Comparison of ENCODE assay signal across 8 cellular contexts in genomic region chr12:2783936-2784600, GRCh38. TPM values are rescaled to one million over a fixed set of nuclear protein-coding genes. Genes with fewer than 3 reads are reported as not detected.
DNase-seq lines count a peak whose midpoint lies in the region; ATAC-seq and TF ChIP-seq lines count a peak whose summit lies in the region.

No MANE protein-coding gene starts in this region.

- H3K27me3 ChIP-seq in H7 (ENCODE audit: control insufficient read depth, insufficient read depth, low read length) (no peaks in the 10 kb centered on the region; the same call in 1 of the 2 replicates), muscle layer of colon (ENCODE audit: control insufficient read depth in 1 of 2, insufficient read depth in 2 of 2, low read length in 2 of 2) (peaks cover 0 to 7% of the 10 kb centered on the region in 2 donors), subcutaneous abdominal adipose tissue (ENCODE audit: control insufficient read depth in 5 of 5, insufficient read depth in 4 of 5, low read length in 5 of 5) (no peaks in the 10 kb centered on the region)

- H3K4me3 ChIP-seq in H7 (ENCODE audit: insufficient read depth, low read depth, low read length) (no peak overlapping the region), epithelial cell of proximal tubule (ENCODE audit: low read depth, low read length) (no peak overlapping the region), muscle layer of colon (ENCODE audit: low read depth in 1 of 2, low read length in 2 of 2) (peak overlapping the region; percentile 20 to 58), subcutaneous abdominal adipose tissue (ENCODE audit: low read depth in 1 of 5, low read length in 5 of 5) (peak overlapping the region; percentile 32 to 59 (median 51))

- H3K9ac ChIP-seq in muscle layer of colon (ENCODE audit: low read length) (no peak overlapping the region), subcutaneous abdominal adipose tissue (ENCODE audit: low read length in 5 of 5) (peak overlapping the region in 1 of 5 donors; percentile 11)

- peak; percentile 92 for TF ChIP-seq CTCF in epithelial cell of proximal tubule (conservative IDR thresholded peaks at IDR 0.05; ENCODE audit: low read depth, low read length)

- H3K27ac ChIP-seq in muscle layer of colon (ENCODE audit: low read depth, low read length) (no peak overlapping the region), subcutaneous abdominal adipose tissue (ENCODE audit: low read depth, low read length) (no peak overlapping the region)

- H3K36me3 ChIP-seq in H7 (replicated peaks; ENCODE audit: control insufficient read depth, insufficient read depth, low read length) (no peaks in the 10 kb centered on the region), muscle layer of colon (ENCODE audit: insufficient read depth, low read length) (no peaks in the 10 kb centered on the region), subcutaneous abdominal adipose tissue (ENCODE audit: control insufficient read depth in 5 of 5, insufficient read depth in 5 of 5, low read length in 5 of 5) (no peaks in the 10 kb centered on the region)

- DNase-seq in AML-193 (lab: John Stamatoyannopoulos, UW) (peak; percentile 19 to 29), H7 (peak; percentile 83), NCI-H526 treated with DMSO at 0.1 percent for 48 hours (lab: John Stamatoyannopoulos, UW) (peak; percentile 47), epithelial cell of proximal tubule (ENCODE audit: low read depth) (no peak)
- DNase-seq in activated CD8-positive, alpha-beta memory T cell treated with anti-CD3 and anti-CD28 coated beads, Interleukin-2, amount 50 U/mL, for 48 hours, result peak; percentile 78

- H3K4me1 ChIP-seq in muscle layer of colon (ENCODE audit: insufficient read depth, low read length) (no peaks in the 10 kb centered on the region), subcutaneous abdominal adipose tissue (ENCODE audit: control insufficient read depth in 5 of 5, insufficient read depth in 5 of 5, low read length in 5 of 5) (peaks cover 0 to 10% (median 6%) of the 10 kb centered on the region in 5 donors)

- no peak for ATAC-seq in GM18873 (IDR thresholded peaks at IDR 0.05; ENCODE audit: low FRiP score, unreplicated experiment)

- H3K9me3 ChIP-seq in muscle layer of colon (ENCODE audit: low read length) (no peaks in the 10 kb centered on the region), subcutaneous abdominal adipose tissue (ENCODE audit: control insufficient read depth in 5 of 5, low read length in 5 of 5) (no peaks in the 10 kb centered on the region)

RNA-seq across cellular contexts. Expression of gene FKBP4, which starts 10.7 kb away (rescaled TPM):
- total RNA-seq in H7 (2014; rRNA removed; shearing (Covaris generic)), result 143 and 147 TPM in 2 replicates
- 51.9 and 87.3 TPM in 2 replicates for total RNA-seq in epithelial cell of proximal tubule

RNA-seq across cellular contexts. Expression of gene ITFG2, which starts 28.4 kb away (rescaled TPM):
- 11.8 and 20.5 TPM in 2 replicates for total RNA-seq in H7 (2014; rRNA removed; shearing (Covaris generic))
- 26.3 and 35.1 TPM in 2 replicates for total RNA-seq in epithelial cell of proximal tubule

RNA-seq across cellular contexts. Expression of gene NRIP2, which starts 50.8 kb away (rescaled TPM):
- not detected in 2 replicates for total RNA-seq in H7 (2014; rRNA removed; shearing (Covaris generic))
- not detected in 2 replicates for total RNA-seq in epithelial cell of proximal tubule

Comparison
In these comparisons a context has a peak if more than half of its experiments do, and no peak if none do; other contexts are left out.
1. H3K4me3 ChIP-seq: peak in muscle layer of colon (2 of 2) and subcutaneous abdominal adipose tissue (5 of 5); none in H7 (single experiment) and epithelial cell of proximal tubule (single experiment).